ENCODE assay signal across 10 cellular contexts in the genomic region with DNA sequence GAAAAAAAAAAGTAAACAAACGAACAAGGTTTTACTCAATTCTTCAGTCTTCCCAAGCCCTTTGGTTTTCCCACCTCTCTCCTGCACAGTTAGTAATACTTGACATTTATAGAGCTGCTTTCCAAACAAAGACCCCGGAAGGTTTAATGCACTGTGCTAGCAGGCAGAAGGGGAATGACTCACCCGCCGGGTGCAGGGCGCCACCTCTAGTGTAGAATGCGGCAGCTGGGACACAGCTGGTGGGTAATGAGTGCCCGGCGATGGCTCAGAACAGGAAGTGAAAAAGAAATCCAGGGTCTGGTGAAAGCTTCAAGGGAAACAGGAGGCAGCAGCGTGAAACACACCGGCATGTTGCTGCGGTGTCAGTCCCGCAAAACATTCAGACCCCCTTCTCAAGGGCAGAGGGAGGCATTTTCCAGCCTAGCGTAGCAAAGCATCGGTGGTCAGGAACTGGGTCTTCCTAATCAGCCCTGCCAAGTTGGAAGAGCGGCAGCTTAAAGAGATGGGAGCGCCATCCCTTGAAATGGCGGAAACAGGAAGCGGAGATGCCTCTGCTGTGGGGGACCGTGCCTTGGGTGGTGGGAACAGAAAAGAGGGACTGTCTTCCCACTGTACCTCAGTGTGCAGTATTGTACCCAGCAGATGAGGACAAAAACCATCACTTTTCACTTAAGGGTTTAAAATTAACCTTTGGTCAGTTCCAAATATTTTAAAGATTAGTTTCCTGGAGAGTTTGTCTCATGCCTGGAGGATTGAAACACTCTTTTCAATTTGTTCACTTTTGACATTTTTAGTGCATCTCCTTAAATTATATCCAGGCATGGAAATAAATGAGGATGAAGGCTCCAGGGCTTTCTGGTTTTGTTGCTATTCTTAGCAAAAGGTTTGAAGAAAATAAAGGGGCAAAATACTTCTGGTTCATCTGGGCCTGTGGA.
DNase-seq lines count a peak whose midpoint lies in the region; ATAC-seq, FAIRE-seq and TF ChIP-seq lines count a peak whose summit lies in the region.
"Had no signal": no experiment of that assay in that cellular context is flagged by ENCODE, and none has a peak within 500 bp of the region (broad histone marks: within the 10 kb centered on the region; RNA-seq: fewer than 3 reads in every experiment).

No MANE protein-coding gene starts in this region.

- DNase-seq in A549 (ENCODE audit: low read depth in 1 of 2, low spot score in 1 of 2) (peak; percentile 15 to 46), GM23338 (ENCODE audit: low spot score) (peak; percentile 31), NOMO-1 (lab: John Stamatoyannopoulos, UW; ENCODE audit: unreplicated experiment in 2 of 2) (peak; percentile 90 to 96), iPS-NIHi7 (ENCODE audit: extremely low spot score) (peak; percentile 41), T-helper 17 cell (no peak), NCI-H1092 treated with DMSO at 0.1 percent for 48 hours (lab: John Stamatoyannopoulos, UW) (no peak), GM10248 (ENCODE audit: extremely low spot score) (no peak)
- DNase-seq: CD4-positive, alpha-beta T cell had no signal

- peak overlapping the region; percentile 40 to 52; a peak in 2 of 6 replicates for H3K27ac ChIP-seq in A549
- H3K27ac ChIP-seq in GM23338 (ENCODE audit: low read depth), result no peak overlapping the region
- H3K27ac ChIP-seq: breast epithelium had no signal

- H3K4me3 Mint-ChIP-seq in GM23338 (no peak overlapping the region), T-helper 17 cell (no peak overlapping the region)
- H3K4me3 Mint-ChIP-seq: CD4-positive, alpha-beta T cell had no signal

- POLR2A ChIA-PET in A549 (lab: Yijun Ruan, JAX) (interaction anchor here (0.7 kb wide), 1 partner anchor 35 kb away, joined by 3 read pairs; no protein-coding TSS in a partner anchor), GM10248 (lab: Yijun Ruan, JAX) (no interaction called here)

- no peak for TF ChIP-seq POLR2A in A549 (IDR thresholded peaks at IDR 0.05; ENCODE audit: low read length)

- H3K4me2 ChIP-seq in A549 (peak overlapping the region; percentile 70), GM23338 (no peak overlapping the region)

- H3K4me1 Mint-ChIP-seq in GM23338 (peaks cover 7% of the 10 kb centered on the region; the same call in 1 of the 3 replicates), T-helper 17 cell (no peaks in the 10 kb centered on the region)

- H3K27me3 Mint-ChIP-seq in GM23338 (ENCODE audit: insufficient read depth, low read depth, poor library complexity), result peaks cover 2% of the 10 kb centered on the region
- peaks cover 18% of the 10 kb centered on the region for H3K27me3 Mint-ChIP-seq in T-helper 17 cell

- peak; percentile 79 to 82; a peak in 5 of 6 replicates for ATAC-seq in A549
- ATAC-seq in GM23338, result peak; percentile 59
- no peak for ATAC-seq in T-helper 17 cell
- no peak for ATAC-seq in GM21576 (IDR thresholded peaks at IDR 0.05; ENCODE audit: unreplicated experiment)

- no peaks in the 10 kb centered on the region for H3K36me3 ChIP-seq in GM23338 (ENCODE audit: insufficient read depth)
- H3K36me3 ChIP-seq: breast epithelium had no signal

- CTCF ChIA-PET in A549 (lab: Yijun Ruan, JAX), result interaction anchor here (1.3 kb wide), 1 partner anchor 21 kb away, joined by 3 read pairs; no protein-coding TSS in a partner anchor
- CTCF ChIA-PET in GM10248 (lab: Yijun Ruan, JAX), result no interaction called here

- peaks cover 7% of the 10 kb centered on the region; the same call in 2 of the 3 replicates for H3K9me3 Mint-ChIP-seq in GM23338

- H3K27ac Mint-ChIP-seq in GM23338 (no peak overlapping the region), T-helper 17 cell (no peak overlapping the region)
- H3K27ac Mint-ChIP-seq: CD4-positive, alpha-beta T cell had no signal

- H3K4me3 ChIP-seq in A549, result peak overlapping the region; percentile 41
- H3K4me3 ChIP-seq in GM23338, result no peak overlapping the region
- H3K4me3 ChIP-seq: breast epithelium had no signal

- TF ChIP-seq CTCF in A549 (IDR thresholded peaks at IDR 0.05) (no peak), GM23338 (conservative IDR thresholded peaks at IDR 0.05; ENCODE audit: low read depth in 2 of 2) (peak in 1 of 2 experiments; percentile 25; a peak in 2 of 4 replicates), GM10248 (IDR thresholded peaks at IDR 0.05; ENCODE audit: control extremely low read depth, extremely low read depth, low read depth, missing control alignments) (no peak)

- TF ChIP-seq EP300 in A549 (IDR thresholded peaks at IDR 0.05), result no peak

- no peaks in the 10 kb centered on the region for H4K20me1 ChIP-seq in GM23338 (replicated peaks; ENCODE audit: insufficient read depth)

- FAIRE-seq in A549 (lab: Jason Lieb, UNC), result no peak

- peak overlapping the region; percentile 86 for H2AFZ ChIP-seq in GM23338

- no peak for TF ChIP-seq RAD21 in A549 (conservative IDR thresholded peaks at IDR 0.05 in 1 of 2, IDR thresholded peaks at IDR 0.05 in 1 of 2)

- H3K27me3 ChIP-seq in GM23338 (ENCODE audit: insufficient read depth), result no peaks in the 10 kb centered on the region
- H3K27me3 ChIP-seq: breast epithelium had no signal

- H3K36me3 Mint-ChIP-seq in GM23338 (ENCODE audit: low read depth), result no peaks in the 10 kb centered on the region
- H3K36me3 Mint-ChIP-seq in T-helper 17 cell (ENCODE audit: low read depth), result no peaks in the 10 kb centered on the region

- H3K79me2 ChIP-seq in GM23338 (replicated peaks; ENCODE audit: insufficient read depth), result no peaks in the 10 kb centered on the region

- H3K9me2 ChIP-seq in GM23338 (ENCODE audit: insufficient read depth), result no peaks in the 10 kb centered on the region

- H3K9me3 ChIP-seq in A549, result peaks cover 13% of the 10 kb centered on the region; the same call in 2 of the 3 replicates
- no peaks in the 10 kb centered on the region for H3K9me3 ChIP-seq in T-helper 17 cell (ENCODE audit: control insufficient read depth, low read length, poor library complexity, severe bottlenecking)

- 5% methylated on average over 19 of the region's 19 CpGs for WGBS in A549 (ENCODE audit: missing lambda C conversion rate)

- no peaks in the 10 kb centered on the region for H3F3A ChIP-seq in GM23338 (replicated peaks; ENCODE audit: low read depth)

- H3K4me1 ChIP-seq in A549, result no peaks in the 10 kb centered on the region
- H3K4me1 ChIP-seq in GM23338 (ENCODE audit: insufficient read depth), result no peaks in the 10 kb centered on the region
- H3K4me1 ChIP-seq: breast epithelium had no signal

TF ChIP-seq in A549, 52 proteins besides CTCF, POLR2A, EP300 and RAD21:
- TF ChIP-seq SMC3 (IDR thresholded peaks at IDR 0.05) (no peak), CEBPB (IDR thresholded peaks at IDR 0.05) (no peak), FOSL2 (IDR thresholded peaks at IDR 0.05) (no peak), FOSL2 (CRISPR knock-in tag; IDR thresholded peaks at IDR 0.05) (peak; percentile 36), GATA3 (IDR thresholded peaks at IDR 0.05; ENCODE audit: borderline replicate concordance) (no peak), MAFK (IDR thresholded peaks at IDR 0.05; ENCODE audit: partially characterized antibody) (no peak), KDM5A (IDR thresholded peaks at IDR 0.05) (no peak)
TF ChIP-seq in A549: peak in this region for 1.

TF ChIP-seq in GM23338, 12 proteins besides CTCF, POLR2A, EP300 and RAD21 (continues in another document):
- TF ChIP-seq EZH2phosphoT487 (IDR thresholded peaks at IDR 0.05; ENCODE audit: unreplicated experiment), result no peak
- no peak for TF ChIP-seq ZNF114 (CRISPR knock-in tag; IDR thresholded peaks at IDR 0.05)
- no peak for TF ChIP-seq JUNB (IDR thresholded peaks at IDR 0.05; ENCODE audit: unreplicated experiment)
- TF ChIP-seq ZNF331 (CRISPR knock-in tag; IDR thresholded peaks at IDR 0.05; ENCODE audit: low read depth), result no peak

Comparison
In these comparisons a context has a peak if more than half of its experiments do, and no peak if none do; other contexts are left out.
1. ATAC-seq: peak in A549 (2 of 2) and GM23338 (single experiment); none in T-helper 17 cell (single experiment) and GM21576 (single experiment).
2. DNase-seq: peak in A549 (2 of 2), GM23338 (single experiment), NOMO-1 (2 of 2) and iPS-NIHi7 (single experiment); none in T-helper 17 cell (0 of 3), NCI-H1092 treated with DMSO at 0.1 percent for 48 hours (single experiment) and GM10248 (single experiment).